Comparison of ENCODE assay signal across 18 cellular contexts in the genomic region with DNA sequence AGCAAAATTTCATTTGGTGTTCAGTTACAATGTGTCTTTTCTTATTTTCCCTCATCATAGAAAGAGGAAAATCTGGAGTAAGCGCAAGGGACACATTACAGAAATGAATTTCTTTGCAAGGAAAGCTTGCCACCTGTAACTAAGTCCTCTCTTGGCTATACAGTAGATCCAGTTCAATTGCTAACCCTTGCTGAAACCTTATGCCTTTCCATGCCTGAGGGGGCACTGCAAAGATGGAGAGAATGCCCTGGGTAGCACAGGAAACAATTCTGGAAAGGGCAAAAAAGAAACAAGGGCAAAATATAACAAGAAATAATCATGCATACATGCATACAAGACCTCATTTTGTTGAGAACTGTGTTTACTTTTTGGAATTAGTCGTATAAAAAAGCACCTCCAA. TPM values are rescaled to one million over a fixed set of nuclear protein-coding genes. Genes with fewer than 3 reads are reported as not detected.
DNase-seq lines count a peak whose midpoint lies in the region; ATAC-seq, FAIRE-seq and TF ChIP-seq lines count a peak whose summit lies in the region.
"Had no signal": no experiment of that assay in that cellular context is flagged by ENCODE, and none has a peak within 500 bp of the region (broad histone marks: within the 10 kb centered on the region; RNA-seq: fewer than 3 reads in every experiment).

No MANE protein-coding gene starts in this region.

- H3F3A ChIP-seq in SK-N-SH (replicated peaks; ENCODE audit: insufficient read depth): no peaks in the 10 kb centered on the region

- peaks cover 13% of the 10 kb centered on the region for H3K4me1 Mint-ChIP-seq in activated CD4-positive, alpha-beta T cell treated with anti-CD3 and anti-CD28 coated beads, Interleukin-2, amount 10 ng/mL, durations not matched to agents 7 days and 5 days

- no peak overlapping the region for H3K4me3 Mint-ChIP-seq in activated CD4-positive, alpha-beta T cell treated with anti-CD3 and anti-CD28 coated beads, Interleukin-2, amount 10 ng/mL, durations not matched to agents 7 days and 5 days
- H3K4me3 Mint-ChIP-seq: B cell; CD4-positive, alpha-beta memory T cell had no signal

- intact Hi-C loops in dorsolateral prefrontal cortex (cut with DNase I): loop anchor here (5.0 to 10.0 kb wide), 3 partner anchors 122 to 389 kb away; no protein-coding TSS in a partner anchor

- ATAC-seq in SK-N-SH treated with all-trans-retinoic acid at 6 μM for 48 hours: no peak
- ATAC-seq: PC-3 had no signal

- H3K4me3 ChIP-seq in SK-N-SH (ENCODE audit: low read depth in 2 of 2, low read length in 1 of 2) (no peak overlapping the region), dorsolateral prefrontal cortex (peak overlapping the region in 57 of 59 donors; percentile 8 to 95 (median 83))

- no peaks in the 10 kb centered on the region for H3K9me2 ChIP-seq in SK-N-SH

- TF ChIP-seq CTCF in SK-N-SH (IDR thresholded peaks at IDR 0.05) (no peak), dorsolateral prefrontal cortex (IDR thresholded peaks at IDR 0.05 in 54 of 56, conservative IDR thresholded peaks at IDR 0.05 in 2 of 56; ENCODE audit: low read depth in 1 of 56, partially characterized antibody in 56 of 56) (peak in 9 of 56 donors; percentile 9 to 40 (median 19))

- peak; percentile 10 for DNase-seq in SK-N-SH
- DNase-seq in dorsolateral prefrontal cortex: no peak
- DNase-seq in midbrain (lab: John Stamatoyannopoulos, UW): peak; percentile 31
- DNase-seq in GM19239 (ENCODE audit: insufficient read length, low spot score): no peak
- no peak for DNase-seq in NCI-H82 treated with DMSO at 0.1 percent for 48 hours (lab: John Stamatoyannopoulos, UW; ENCODE audit: unreplicated experiment)
- no peak for DNase-seq in activated CD4-positive, alpha-beta T cell treated with anti-CD3 and anti-CD28 coated beads, Interleukin-2, amount 10 ng/mL, durations not matched to agents 7 days and 5 days
- DNase-seq: ACHN; CD4-positive, alpha-beta memory T cell; DND-41; GF-D8; KBM-7; NCI-H1436 treated with DMSO at 0.1 percent for 48 hours; NCI-H2171 treated with DMSO at 0.1 percent for 48 hours; NCI-H510A treated with DMSO at 0.1 percent for 48 hours; PC-3 had no signal

- H3K4me1 ChIP-seq in SK-N-SH (ENCODE audit: control insufficient read depth in 1 of 2, insufficient read depth in 2 of 2, low read depth in 1 of 2, low read length in 1 of 2): peaks cover 4 to 6% of the 10 kb centered on the region in 2 experiments; a peak in 3 of 4 replicates

- H4K20me1 ChIP-seq in SK-N-SH (ENCODE audit: insufficient read depth): no peaks in the 10 kb centered on the region

- TF ChIP-seq RAD21 in SK-N-SH (IDR thresholded peaks at IDR 0.05; ENCODE audit: low read length): no peak

- peaks cover 29% of the 10 kb centered on the region for H3K27me3 ChIP-seq in SK-N-SH (ENCODE audit: insufficient read depth)
- peaks cover 0 to 2% (median 0%) of the 10 kb centered on the region in 45 donors for H3K27me3 ChIP-seq in dorsolateral prefrontal cortex

- CTCF ChIA-PET in SK-N-SH (lab: Yijun Ruan, JAX): no interaction called here
- CTCF ChIA-PET in activated CD4-positive, alpha-beta T cell treated with anti-CD3 and anti-CD28 coated beads, Interleukin-2, amount 10 ng/mL, durations not matched to agents 7 days and 5 days (lab: Charles Lee): no interaction called here

- TF ChIP-seq EP300 in SK-N-SH (IDR thresholded peaks at IDR 0.05; ENCODE audit: borderline replicate concordance in 1 of 2, low read depth in 1 of 2, low read length in 1 of 2): no peak

- no peaks in the 10 kb centered on the region for H3K9me3 ChIP-seq in SK-N-SH

- no peak overlapping the region for H3K27ac Mint-ChIP-seq in activated CD4-positive, alpha-beta T cell treated with anti-CD3 and anti-CD28 coated beads, Interleukin-2, amount 10 ng/mL, durations not matched to agents 7 days and 5 days
- H3K27ac Mint-ChIP-seq: B cell; CD4-positive, alpha-beta memory T cell had no signal

- POLR2A ChIA-PET in SK-N-SH (lab: Yijun Ruan, JAX): no interaction called here
- POLR2A ChIA-PET in activated CD4-positive, alpha-beta T cell treated with anti-CD3 and anti-CD28 coated beads, Interleukin-2, amount 10 ng/mL, durations not matched to agents 7 days and 5 days (lab: Charles Lee): no interaction called here

- 32% methylated on average over 2 of the region's 2 CpGs for WGBS in SK-N-SH (ENCODE audit: low lambda C conversion rate)

- no peaks in the 10 kb centered on the region for H3K79me2 ChIP-seq in SK-N-SH (ENCODE audit: insufficient read depth)

- peaks cover 28% of the 10 kb centered on the region for H3K27me3 Mint-ChIP-seq in activated CD4-positive, alpha-beta T cell treated with anti-CD3 and anti-CD28 coated beads, Interleukin-2, amount 10 ng/mL, durations not matched to agents 7 days and 5 days

- H3K4me2 ChIP-seq in SK-N-SH: no peak overlapping the region

- H3K36me3 Mint-ChIP-seq in activated CD4-positive, alpha-beta T cell treated with anti-CD3 and anti-CD28 coated beads, Interleukin-2, amount 10 ng/mL, durations not matched to agents 7 days and 5 days (ENCODE audit: low read depth): no peaks in the 10 kb centered on the region
- H3K36me3 Mint-ChIP-seq: CD4-positive, alpha-beta memory T cell had no signal

- no peaks in the 10 kb centered on the region for H3K36me3 ChIP-seq in SK-N-SH (replicated peaks in 1 of 2; ENCODE audit: control insufficient read depth in 1 of 2, insufficient read depth in 2 of 2, low read length in 1 of 2)

- no peak for FAIRE-seq in GM19239 (lab: Jason Lieb, UNC)

- H3K27ac ChIP-seq in SK-N-SH (ENCODE audit: low read depth in 2 of 2, low read length in 1 of 2) (no peak overlapping the region), dorsolateral prefrontal cortex (peak overlapping the region in 46 of 59 donors; percentile 2 to 96 (median 90))

- H3K9me3 Mint-ChIP-seq in activated CD4-positive, alpha-beta T cell treated with anti-CD3 and anti-CD28 coated beads, Interleukin-2, amount 10 ng/mL, durations not matched to agents 7 days and 5 days: no peaks in the 10 kb centered on the region

- no peak overlapping the region for H2AFZ ChIP-seq in SK-N-SH (ENCODE audit: low read depth)

- H3K9ac ChIP-seq in SK-N-SH: no peak overlapping the region

TF ChIP-seq in SK-N-SH, 30 proteins besides CTCF, POLR2A, EP300 and RAD21 (continues in another document):
- no peak for TF ChIP-seq SMC3 (IDR thresholded peaks at IDR 0.05; ENCODE audit: low read depth, low read length)
- TF ChIP-seq RCOR1 (IDR thresholded peaks at IDR 0.05; ENCODE audit: low read length): no peak
- no peak for TF ChIP-seq EZH2phosphoT487 (IDR thresholded peaks at IDR 0.05; ENCODE audit: borderline replicate concordance, low read depth)
- TF ChIP-seq SIN3A (IDR thresholded peaks at IDR 0.05; ENCODE audit: borderline replicate concordance, low read depth, low read length): no peak
- TF ChIP-seq, protein P1, sequence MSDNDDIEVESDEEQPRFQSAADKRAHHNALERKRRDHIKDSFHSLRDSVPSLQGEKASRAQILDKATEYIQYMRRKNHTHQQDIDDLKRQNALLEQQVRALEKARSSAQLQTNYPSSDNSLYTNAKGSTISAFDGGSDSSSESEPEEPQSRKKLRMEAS (IDR thresholded peaks at IDR 0.05; ENCODE audit: low read depth): no peak
- TF ChIP-seq JUND (IDR thresholded peaks at IDR 0.05): no peak
- TF ChIP-seq ELF1 (IDR thresholded peaks at IDR 0.05): no peak
- TF ChIP-seq, protein P2, sequence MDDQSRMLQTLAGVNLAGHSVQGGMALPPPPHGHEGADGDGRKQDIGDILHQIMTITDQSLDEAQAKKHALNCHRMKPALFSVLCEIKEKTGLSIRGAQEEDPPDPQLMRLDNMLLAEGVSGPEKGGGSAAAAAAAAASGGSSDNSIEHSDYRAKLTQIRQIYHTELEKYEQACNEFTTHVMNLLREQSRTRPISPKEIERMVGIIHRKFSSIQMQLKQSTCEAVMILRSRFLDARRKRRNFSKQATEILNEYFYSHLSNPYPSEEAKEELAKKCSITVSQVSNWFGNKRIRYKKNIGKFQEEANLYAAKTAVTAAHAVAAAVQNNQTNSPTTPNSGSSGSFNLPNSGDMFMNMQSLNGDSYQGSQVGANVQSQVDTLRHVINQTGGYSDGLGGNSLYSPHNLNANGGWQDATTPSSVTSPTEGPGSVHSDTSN (IDR thresholded peaks at IDR 0.05): no peak

TF ChIP-seq in SK-N-SH treated with all-trans-retinoic acid at 6 μM for 48 hours, 23 proteins besides CTCF, POLR2A, EP300 and RAD21 (continues in another document):
- TF ChIP-seq GLIS3 (CRISPR knock-in tag; IDR thresholded peaks at IDR 0.05) (no peak), TCF4 (CRISPR knock-in tag; IDR thresholded peaks at IDR 0.05; ENCODE audit: borderline replicate concordance) (no peak), ZNF565 (CRISPR knock-in tag; conservative IDR thresholded peaks at IDR 0.05; ENCODE audit: low read depth) (no peak), ARNTL (CRISPR knock-in tag; IDR thresholded peaks at IDR 0.05; ENCODE audit: borderline replicate concordance, low read depth) (no peak), BACH2 (CRISPR knock-in tag; IDR thresholded peaks at IDR 0.05; ENCODE audit: borderline replicate concordance) (no peak), TOX (CRISPR knock-in tag; IDR thresholded peaks at IDR 0.05; ENCODE audit: borderline replicate concordance) (no peak), SNAI2 (CRISPR knock-in tag; IDR thresholded peaks at IDR 0.05) (no peak), CSDC2 (CRISPR knock-in tag; IDR thresholded peaks at IDR 0.05) (no peak)
- TF ChIP-seq, protein P3, sequence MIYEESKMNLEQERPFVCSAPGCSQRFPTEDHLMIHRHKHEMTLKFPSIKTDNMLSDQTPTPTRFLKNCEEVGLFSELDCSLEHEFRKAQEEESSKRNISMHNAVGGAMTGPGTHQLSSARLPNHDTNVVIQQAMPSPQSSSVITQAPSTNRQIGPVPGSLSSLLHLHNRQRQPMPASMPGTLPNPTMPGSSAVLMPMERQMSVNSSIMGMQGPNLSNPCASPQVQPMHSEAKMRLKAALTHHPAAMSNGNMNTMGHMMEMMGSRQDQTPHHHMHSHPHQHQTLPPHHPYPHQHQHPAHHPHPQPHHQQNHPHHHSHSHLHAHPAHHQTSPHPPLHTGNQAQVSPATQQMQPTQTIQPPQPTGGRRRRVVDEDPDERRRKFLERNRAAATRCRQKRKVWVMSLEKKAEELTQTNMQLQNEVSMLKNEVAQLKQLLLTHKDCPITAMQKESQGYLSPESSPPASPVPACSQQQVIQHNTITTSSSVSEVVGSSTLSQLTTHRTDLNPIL (CRISPR knock-in tag; IDR thresholded peaks at IDR 0.05; ENCODE audit: low read depth): no peak

RNA-seq across cellular contexts. Expression of a gene that starts 4.3 kb away (rescaled TPM):
- polyA plus RNA-seq in SK-N-SH (2012; rRNA removed): 0.46 and 0.60 TPM in 2 replicates
- 0.54 and 0.67 TPM in 2 replicates for polyA plus RNA-seq in SK-N-SH (2012; cell fraction: cytosol; rRNA removed)
- 0.77 and 1.5 TPM in 2 replicates for polyA plus RNA-seq in SK-N-SH (2012; cell fraction: nucleus; rRNA removed)
- 100 to 1,000 TPM; 182 to 362 (median 287) TPM for total RNA-seq in dorsolateral prefrontal cortex
- total RNA-seq in activated CD4-positive, alpha-beta T cell treated with anti-CD3 and anti-CD28 coated beads, Interleukin-2, amount 10 ng/mL, durations not matched to agents 7 days and 5 days: not detected
- total RNA-seq: H4 had no signal

Comparison
In these comparisons a context has a peak if more than half of its experiments do, and no peak if none do; other contexts are left out.
1. DNase-seq: peak in SK-N-SH (single experiment) and midbrain (single experiment); none in dorsolateral prefrontal cortex (0 of 10), GM19239 (single experiment), NCI-H82 treated with DMSO at 0.1 percent for 48 hours (single experiment) and activated CD4-positive, alpha-beta T cell treated with anti-CD3 and anti-CD28 coated beads, Interleukin-2, amount 10 ng/mL, durations not matched to agents 7 days and 5 days (single experiment).
2. H3K27ac ChIP-seq: peak in dorsolateral prefrontal cortex (46 of 59); none in SK-N-SH (0 of 2).
3. H3K4me3 ChIP-seq: peak in dorsolateral prefrontal cortex (57 of 59); none in SK-N-SH (0 of 2).
4. RNA of a gene that starts 4.3 kb away (total RNA-seq): 182 to 362 TPM in dorsolateral prefrontal cortex; not detected in activated CD4-positive, alpha-beta T cell treated with anti-CD3 and anti-CD28 coated beads, Interleukin-2, amount 10 ng/mL, durations not matched to agents 7 days and 5 days; every median in the first group is over 100 times any median in the second.